ENCODE assay signal across 8 cellular contexts in genomic region chr14:65637780-65638179, GRCh38.
DNase-seq lines count a peak whose midpoint lies in the region; ATAC-seq and TF ChIP-seq lines count a peak whose summit lies in the region.

No MANE protein-coding gene starts in this region.

- peak; percentile 83 for ATAC-seq in HG02642 (IDR thresholded peaks at IDR 0.05; ENCODE audit: poor library complexity, unreplicated experiment)
- no peak for ATAC-seq in GM19035 (IDR thresholded peaks at IDR 0.05; ENCODE audit: unreplicated experiment)

- WGBS in ovary, 3 donors: 80 to 88% (median 85%) methylated on average over 7 of the region's 7 CpGs

- DNase-seq in GM13976 (ENCODE audit: low spot score) (peak; percentile 69), SW480 (ENCODE audit: low spot score) (peak; percentile 70), iPS-NIHi11 (ENCODE audit: low spot score) (peak; percentile 16), SIG-M5 treated with dmso at 0.1 percent for 504 hours (lab: John Stamatoyannopoulos, UW; ENCODE audit: unreplicated experiment) (no peak), posterior cingulate gyrus (no peak), ovary (no peak)

- TF ChIP-seq POLR2A in ovary (IDR thresholded peaks at IDR 0.05): no peak

- H3K27ac ChIP-seq in ovary: no peak overlapping the region

- H3K9me3 ChIP-seq in ovary: no peaks in the 10 kb centered on the region

- no peak for TF ChIP-seq EP300 in ovary (IDR thresholded peaks at IDR 0.05)

- no peak for TF ChIP-seq CTCF in GM13976 (IDR thresholded peaks at IDR 0.05; ENCODE audit: borderline replicate concordance, control extremely low read depth, extremely low read depth, insufficient read depth, missing control alignments)
- no peak for TF ChIP-seq CTCF in ovary (IDR thresholded peaks at IDR 0.05)

- in situ Hi-C loops in GM13976 (cut with MboI; ENCODE audit: low sequenced_read_pairs, unreplicated experiment): no loop called here

- intact Hi-C loops in posterior cingulate gyrus (cut with DNase I): no loop called here
- intact Hi-C loops in ovary (cut with DNase I): no loop called here

- no peaks in the 10 kb centered on the region for H3K36me3 ChIP-seq in ovary

- no peaks in the 10 kb centered on the region for H3K4me1 ChIP-seq in ovary (ENCODE audit: insufficient read depth)

- H3K27me3 ChIP-seq in ovary: no peaks in the 10 kb centered on the region

- H3K4me3 ChIP-seq in ovary: no peak overlapping the region

Comparison
In these comparisons a context has a peak if more than half of its experiments do, and no peak if none do; other contexts are left out.
1. DNase-seq: peak in GM13976 (single experiment), SW480 (single experiment) and iPS-NIHi11 (single experiment); none in SIG-M5 treated with dmso at 0.1 percent for 504 hours (single experiment), posterior cingulate gyrus (0 of 10) and ovary (0 of 5).